In genomic region chr5:157564149-157564711, GRCh38 we compare ENCODE assay signal across 11 cellular contexts. TPM values are rescaled to one million over a fixed set of nuclear protein-coding genes. Genes with fewer than 3 reads are reported as not detected.
A peak's percentile ranks its signal among the peaks of the same experiment; 100 is the strongest.
DNase-seq lines count a peak whose midpoint lies in the region; ATAC-seq and TF ChIP-seq lines count a peak whose summit lies in the region.
"Had no signal": no experiment of that assay in that cellular context is flagged by ENCODE, and none has a peak within 500 bp of the region (broad histone marks: within the 10 kb centered on the region; RNA-seq: fewer than 3 reads in every experiment).

No MANE protein-coding gene starts in this region.

- TF ChIP-seq CTCF in activated B cell treated with CpG ODN at 0.5 μM for 24 hours (IDR thresholded peaks at IDR 0.05): no peak

- H3K27ac Mint-ChIP-seq in activated B cell treated with CpG ODN at 0.5 μM for 24 hours: peak overlapping the region; percentile 47
- peak overlapping the region; percentile 81 for H3K27ac Mint-ChIP-seq in stimulated activated naive B cell treated with anti-CD40 and anti-IgM and Interleukin-4, amounts not matched to agents 10 μg/mL and 1 μg/mL and 100 μg/mL, for 72 hours
- H3K27ac Mint-ChIP-seq: activated naive CD8-positive, alpha-beta T cell had no signal

- peaks cover 85% of the 10 kb centered on the region for H3K36me3 Mint-ChIP-seq in activated B cell treated with CpG ODN at 0.5 μM for 24 hours (ENCODE audit: low read depth)
- peaks cover 25 to 61% of the 10 kb centered on the region in 2 donors for H3K36me3 Mint-ChIP-seq in stimulated activated naive B cell treated with anti-CD40 and anti-IgM and Interleukin-4, amounts not matched to agents 10 μg/mL and 1 μg/mL and 100 μg/mL, for 72 hours
- H3K36me3 Mint-ChIP-seq: activated naive CD8-positive, alpha-beta T cell had no signal

- DNase-seq in H4 (ENCODE audit: low spot score): peak; percentile 25
- no peak for DNase-seq in activated B cell treated with CpG ODN at 0.5 μM for 24 hours
- peak; percentile 37 for DNase-seq in left kidney (ENCODE audit: low read depth, low spot score)
- no peak for DNase-seq in stimulated activated naive B cell treated with anti-CD40 and anti-IgM and Interleukin-4, amounts not matched to agents 10 μg/mL and 1 μg/mL and 100 μg/mL, for 72 hours
- DNase-seq in stimulated activated CD4-positive, alpha-beta T cell treated with anti-CD3 and anti-CD28 coated beads, Interleukin-4, amount 100 ng/mL, for 4 hours: no peak
- no peak for DNase-seq in NCI-H1694 (lab: John Stamatoyannopoulos, UW)
- DNase-seq in occipital lobe (lab: John Stamatoyannopoulos, UW): no peak
- DNase-seq: foreskin fibroblast, NCI-H2081 had no signal

- no peaks in the 10 kb centered on the region for H3K27me3 Mint-ChIP-seq in activated B cell treated with CpG ODN at 0.5 μM for 24 hours
- H3K27me3 Mint-ChIP-seq in stimulated activated naive B cell treated with anti-CD40 and anti-IgM and Interleukin-4, amounts not matched to agents 10 μg/mL and 1 μg/mL and 100 μg/mL, for 72 hours: no peaks in the 10 kb centered on the region
- H3K27me3 Mint-ChIP-seq: activated naive CD8-positive, alpha-beta T cell had no signal

- peak overlapping the region; percentile 19 for H3K4me3 Mint-ChIP-seq in activated B cell treated with CpG ODN at 0.5 μM for 24 hours
- peak overlapping the region; percentile 53 to 55 for H3K4me3 Mint-ChIP-seq in stimulated activated naive B cell treated with anti-CD40 and anti-IgM and Interleukin-4, amounts not matched to agents 10 μg/mL and 1 μg/mL and 100 μg/mL, for 72 hours
- H3K4me3 Mint-ChIP-seq: activated naive CD8-positive, alpha-beta T cell had no signal

- peaks cover 91% of the 10 kb centered on the region for H3K4me1 Mint-ChIP-seq in activated B cell treated with CpG ODN at 0.5 μM for 24 hours
- peaks cover 61 to 90% of the 10 kb centered on the region in 2 donors for H3K4me1 Mint-ChIP-seq in stimulated activated naive B cell treated with anti-CD40 and anti-IgM and Interleukin-4, amounts not matched to agents 10 μg/mL and 1 μg/mL and 100 μg/mL, for 72 hours

- intact Hi-C loops in activated B cell treated with CpG ODN at 0.5 μM for 24 hours (cut with micrococcal nuclease): no loop called here

- CTCF ChIA-PET in activated B cell treated with CpG ODN at 0.5 μM for 24 hours (lab: Charles Lee): interaction anchor here (0.6 to 1.1 kb wide), 2 partner anchors 46 to 84 kb away, joined by 3 to 4 read pairs; no protein-coding TSS in a partner anchor

- ATAC-seq in activated B cell treated with CpG ODN at 0.5 μM for 24 hours (ENCODE audit: low read depth): no peak
- ATAC-seq in stimulated activated naive B cell treated with anti-CD40 and anti-IgM and Interleukin-4, amounts not matched to agents 10 μg/mL and 1 μg/mL and 100 μg/mL, for 72 hours (replicated peaks): peak; percentile 46 to 49
- ATAC-seq in GM21381 (IDR thresholded peaks at IDR 0.05; ENCODE audit: unreplicated experiment): no peak

- no peaks in the 10 kb centered on the region for H3K9me3 Mint-ChIP-seq in activated B cell treated with CpG ODN at 0.5 μM for 24 hours
- no peaks in the 10 kb centered on the region for H3K9me3 Mint-ChIP-seq in stimulated activated naive B cell treated with anti-CD40 and anti-IgM and Interleukin-4, amounts not matched to agents 10 μg/mL and 1 μg/mL and 100 μg/mL, for 72 hours

- POLR2A ChIA-PET in activated B cell treated with CpG ODN at 0.5 μM for 24 hours (lab: Charles Lee): no interaction called here

RNA-seq across cellular contexts. Expression of gene ADAM19, which starts 11.3 kb away (rescaled TPM):
- total RNA-seq in H4 (2014; rRNA removed; shearing (Covaris generic)): 4.9 and 5.6 TPM in 2 replicates
- total RNA-seq in activated B cell treated with CpG ODN at 0.5 μM for 24 hours (115 and 136 TPM in 2 replicates), occipital lobe (13.4 TPM)

Comparison
In these comparisons a context has a peak if more than half of its experiments do, and no peak if none do; other contexts are left out.
1. DNase-seq: peak in H4 (single experiment) and left kidney (single experiment); none in activated B cell treated with CpG ODN at 0.5 μM for 24 hours (single experiment), stimulated activated naive B cell treated with anti-CD40 and anti-IgM and Interleukin-4, amounts not matched to agents 10 μg/mL and 1 μg/mL and 100 μg/mL, for 72 hours (single experiment), stimulated activated CD4-positive, alpha-beta T cell treated with anti-CD3 and anti-CD28 coated beads, Interleukin-4, amount 100 ng/mL, for 4 hours (0 of 2), NCI-H1694 (single experiment) and occipital lobe (single experiment).
2. ATAC-seq: peak in stimulated activated naive B cell treated with anti-CD40 and anti-IgM and Interleukin-4, amounts not matched to agents 10 μg/mL and 1 μg/mL and 100 μg/mL, for 72 hours (2 of 2); none in activated B cell treated with CpG ODN at 0.5 μM for 24 hours (single experiment) and GM21381 (single experiment).